ENCODE assay signal across 8 cellular contexts in genomic region chr2:72859831-72860262, GRCh38. TPM values are rescaled to one million over a fixed set of nuclear protein-coding genes. Genes with fewer than 3 reads are reported as not detected.
DNase-seq lines count a peak whose midpoint lies in the region; ATAC-seq and TF ChIP-seq lines count a peak whose summit lies in the region.

No MANE protein-coding gene starts in this region.

- no peaks in the 10 kb centered on the region for H3K36me3 Mint-ChIP-seq in activated naive CD8-positive, alpha-beta T cell treated with anti-CD3 and anti-CD28 coated beads, Interleukin-2, amount 10 ng/mL, durations not matched to agents 7 days and 5 days

- no peak overlapping the region for H3K4me3 Mint-ChIP-seq in activated naive CD8-positive, alpha-beta T cell treated with anti-CD3 and anti-CD28 coated beads, Interleukin-2, amount 10 ng/mL, durations not matched to agents 7 days and 5 days

- H3K27ac ChIP-seq in gastrocnemius medialis, result no peak overlapping the region

- H4K20me1 ChIP-seq in Loucy (ENCODE audit: insufficient read depth, low read length, poor library complexity, severe bottlenecking), result no peaks in the 10 kb centered on the region

- TF ChIP-seq CTCF in Loucy (conservative IDR thresholded peaks at IDR 0.05; ENCODE audit: low read length) (peak; percentile 80), gastrocnemius medialis (IDR thresholded peaks at IDR 0.05 in 4 of 5, conservative IDR thresholded peaks at IDR 0.05 in 1 of 5) (peak; percentile 29 to 65 (median 50))

- no peaks in the 10 kb centered on the region for H3K27me3 ChIP-seq in Loucy (ENCODE audit: insufficient read depth, low read length, poor library complexity, severe bottlenecking)
- peaks cover 6 to 20% (median 16%) of the 10 kb centered on the region in 3 donors for H3K27me3 ChIP-seq in gastrocnemius medialis

- in situ Hi-C loops in gastrocnemius medialis (cut with MboI; ENCODE audit: low sequenced_read_pairs in 4 of 4), result loop anchor here in 2 of 4 donors (5.0 kb wide), 2 partner anchors 88 to 93 kb away; no protein-coding TSS in a partner anchor

- H3K36me3 ChIP-seq in Loucy (ENCODE audit: insufficient read depth, low read length), result no peaks in the 10 kb centered on the region
- H3K36me3 ChIP-seq in gastrocnemius medialis, result no peaks in the 10 kb centered on the region

- DNase-seq in DMS 273 (lab: John Stamatoyannopoulos, UW; ENCODE audit: unreplicated experiment) (peak; percentile 78), left ventricle myocardium superior (no peak), gastrocnemius medialis (peak; percentile 16 to 26)
- DNase-seq in activated naive CD8-positive, alpha-beta T cell treated with anti-CD3 and anti-CD28 coated beads, Interleukin-2, amount 10 ng/mL, durations not matched to agents 7 days and 5 days, result peak; percentile 48

- no peak overlapping the region for H2AFZ ChIP-seq in Loucy (ENCODE audit: low read length)

- no peaks in the 10 kb centered on the region for H3K9me3 Mint-ChIP-seq in activated naive CD8-positive, alpha-beta T cell treated with anti-CD3 and anti-CD28 coated beads, Interleukin-2, amount 10 ng/mL, durations not matched to agents 7 days and 5 days

- H3K27me3 Mint-ChIP-seq in activated naive CD8-positive, alpha-beta T cell treated with anti-CD3 and anti-CD28 coated beads, Interleukin-2, amount 10 ng/mL, durations not matched to agents 7 days and 5 days, result peaks cover 57% of the 10 kb centered on the region

- H3K9me3 ChIP-seq in Loucy (ENCODE audit: insufficient read depth, low read depth, low read length) (no peaks in the 10 kb centered on the region), gastrocnemius medialis (no peaks in the 10 kb centered on the region)

- no peaks in the 10 kb centered on the region for H3K9me2 ChIP-seq in Loucy (replicated peaks; ENCODE audit: low read depth, low read length)

- H3K4me1 ChIP-seq in Loucy (ENCODE audit: insufficient read depth, low read length, poor library complexity, severe bottlenecking) (peaks cover 4% of the 10 kb centered on the region), gastrocnemius medialis (peaks cover 0 to 8% of the 10 kb centered on the region in 2 donors)

- intact Hi-C loops in left ventricle myocardium superior (cut with micrococcal nuclease) (loop anchor here (2.0 kb wide), 1 partner anchor 89 kb away; no protein-coding TSS in a partner anchor), gastrocnemius medialis (cut with DNase I; ENCODE audit: low total_unique reads) (no loop called here)

- ATAC-seq in GM21529 (IDR thresholded peaks at IDR 0.05; ENCODE audit: unreplicated experiment) (peak; percentile 51), SK-N-SH treated with all-trans-retinoic acid at 6 μM for 48 hours (peak; percentile 79), left ventricle myocardium superior (peak; percentile 72), gastrocnemius medialis (peak in 1 of 2 donors; percentile 69), GM19397 (IDR thresholded peaks at IDR 0.05; ENCODE audit: unreplicated experiment) (no peak)
- ATAC-seq in activated naive CD8-positive, alpha-beta T cell treated with anti-CD3 and anti-CD28 coated beads, Interleukin-2, amount 10 ng/mL, durations not matched to agents 7 days and 5 days (ENCODE audit: low read depth), result peak; percentile 72

- H3K79me2 ChIP-seq in Loucy (ENCODE audit: insufficient read depth, low read length), result no peaks in the 10 kb centered on the region

- no peak overlapping the region for H3K4me2 ChIP-seq in Loucy (ENCODE audit: low read depth, low read length, poor library complexity, severe bottlenecking)

- POLR2A ChIA-PET in activated naive CD8-positive, alpha-beta T cell treated with anti-CD3 and anti-CD28 coated beads, Interleukin-2, amount 10 ng/mL, durations not matched to agents 7 days and 5 days (lab: Charles Lee), result interaction anchor here (0.6 to 0.7 kb wide), 2 partner anchors 66 to 1316 kb away, joined by 4 to 6 read pairs; no protein-coding TSS in a partner anchor

- no peaks in the 10 kb centered on the region for H3F3A ChIP-seq in Loucy (ENCODE audit: low read depth)

- H3K27ac Mint-ChIP-seq in activated naive CD8-positive, alpha-beta T cell treated with anti-CD3 and anti-CD28 coated beads, Interleukin-2, amount 10 ng/mL, durations not matched to agents 7 days and 5 days, result no peak overlapping the region

- no peak overlapping the region for H3K9ac ChIP-seq in Loucy (ENCODE audit: low read depth, low read length, poor library complexity, severe bottlenecking)

- TF ChIP-seq POLR2A in gastrocnemius medialis (IDR thresholded peaks at IDR 0.05), result no peak

- H3K4me1 Mint-ChIP-seq in activated naive CD8-positive, alpha-beta T cell treated with anti-CD3 and anti-CD28 coated beads, Interleukin-2, amount 10 ng/mL, durations not matched to agents 7 days and 5 days, result peaks cover 12% of the 10 kb centered on the region

- H3K4me3 ChIP-seq in Loucy (ENCODE audit: low read length, poor library complexity, severe bottlenecking) (no peak overlapping the region), gastrocnemius medialis (no peak overlapping the region)

TF ChIP-seq in SK-N-SH treated with all-trans-retinoic acid at 6 μM for 48 hours, 23 proteins besides CTCF, POLR2A, EP300 and RAD21 (continues in another document):
- TF ChIP-seq ZNF70 (CRISPR knock-in tag; IDR thresholded peaks at IDR 0.05), result no peak
- no peak for TF ChIP-seq POU6F1 (CRISPR knock-in tag; IDR thresholded peaks at IDR 0.05; ENCODE audit: borderline replicate concordance, low read depth)
- no peak for TF ChIP-seq OSR1 (CRISPR knock-in tag; IDR thresholded peaks at IDR 0.05)
- no peak for TF ChIP-seq BACH2 (CRISPR knock-in tag; IDR thresholded peaks at IDR 0.05; ENCODE audit: borderline replicate concordance)
- TF ChIP-seq RARB (CRISPR knock-in tag; IDR thresholded peaks at IDR 0.05), result no peak
- no peak for TF ChIP-seq ZFP3 (CRISPR knock-in tag; IDR thresholded peaks at IDR 0.05)
- no peak for TF ChIP-seq GLIS3 (CRISPR knock-in tag; IDR thresholded peaks at IDR 0.05)
- TF ChIP-seq TOX (CRISPR knock-in tag; IDR thresholded peaks at IDR 0.05; ENCODE audit: borderline replicate concordance), result no peak
- no peak for TF ChIP-seq TSHZ2 (CRISPR knock-in tag; IDR thresholded peaks at IDR 0.05)
- no peak for TF ChIP-seq ISL1 (CRISPR knock-in tag; IDR thresholded peaks at IDR 0.05)
- no peak for TF ChIP-seq SNAI2 (CRISPR knock-in tag; IDR thresholded peaks at IDR 0.05)
- TF ChIP-seq ESRRG (CRISPR knock-in tag; IDR thresholded peaks at IDR 0.05), result no peak
- TF ChIP-seq ZNF8 (CRISPR knock-in tag; IDR thresholded peaks at IDR 0.05), result no peak
- TF ChIP-seq ZNF565 (CRISPR knock-in tag; conservative IDR thresholded peaks at IDR 0.05; ENCODE audit: low read depth), result no peak

RNA-seq across cellular contexts. Expression of gene SPR, which starts 27.4 kb away (rescaled TPM):
- under 1 TPM; 0.60 to 0.80 TPM for total RNA-seq in activated naive CD8-positive, alpha-beta T cell treated with anti-CD3 and anti-CD28 coated beads, Interleukin-2, amount 10 ng/mL, durations not matched to agents 7 days and 5 days
- total RNA-seq in left ventricle myocardium superior, result 55.8 TPM
- 10 to 100 TPM; 22.8 to 71.0 (median 33.6) TPM for total RNA-seq in gastrocnemius medialis

RNA-seq across cellular contexts. Expression of gene EXOC6B, which starts 34.0 kb away (rescaled TPM):
- 10 to 100 TPM; 20.7 to 22.7 TPM for total RNA-seq in activated naive CD8-positive, alpha-beta T cell treated with anti-CD3 and anti-CD28 coated beads, Interleukin-2, amount 10 ng/mL, durations not matched to agents 7 days and 5 days
- total RNA-seq in left ventricle myocardium superior, result 122 TPM
- total RNA-seq in gastrocnemius medialis, result 10 to 100 TPM; 14.6 to 49.6 (median 19.3) TPM

RNA-seq across cellular contexts. Expression of gene EMX1, which starts 57.5 kb away (rescaled TPM):
- total RNA-seq in activated naive CD8-positive, alpha-beta T cell treated with anti-CD3 and anti-CD28 coated beads, Interleukin-2, amount 10 ng/mL, durations not matched to agents 7 days and 5 days, result not detected
- total RNA-seq in left ventricle myocardium superior (not detected), gastrocnemius medialis (not detected)

Comparison
In these comparisons a context has a peak if more than half of its experiments do, and no peak if none do; other contexts are left out.
1. RNA of gene SPR, which starts 27.4 kb away (total RNA-seq): 55.8 TPM in left ventricle myocardium superior (single experiment) and 22.8 to 71.0 TPM in gastrocnemius medialis; 0.60 to 0.80 TPM in activated naive CD8-positive, alpha-beta T cell treated with anti-CD3 and anti-CD28 coated beads, Interleukin-2, amount 10 ng/mL, durations not matched to agents 7 days and 5 days; every median in the first group is over 10 times any median in the second.